ENCODE assay signal across 9 cellular contexts in genomic region chr11:133835258-133836075, GRCh38. TPM values are rescaled to one million over a fixed set of nuclear protein-coding genes. Genes with fewer than 3 reads are reported as not detected.
A peak's percentile ranks its signal among the peaks of the same experiment; 100 is the strongest.
DNase-seq lines count a peak whose midpoint lies in the region; ATAC-seq and TF ChIP-seq lines count a peak whose summit lies in the region.
"Had no signal": no experiment of that assay in that cellular context is flagged by ENCODE, and none has a peak within 500 bp of the region (broad histone marks: within the 10 kb centered on the region; RNA-seq: fewer than 3 reads in every experiment).

No MANE protein-coding gene starts in this region.

- no peaks in the 10 kb centered on the region for H3K27me3 Mint-ChIP-seq in Calu3 (ENCODE audit: unreplicated experiment)
- H3K27me3 Mint-ChIP-seq in activated CD4-positive, alpha-beta memory T cell treated with anti-CD3 and anti-CD28 coated beads, Interleukin-2, amount 10 ng/mL, durations not matched to agents 7 days and 5 days, result no peaks in the 10 kb centered on the region

- H3K4me1 Mint-ChIP-seq in Calu3 (ENCODE audit: low read depth, unreplicated experiment), result no peaks in the 10 kb centered on the region
- H3K4me1 Mint-ChIP-seq in activated CD4-positive, alpha-beta memory T cell treated with anti-CD3 and anti-CD28 coated beads, Interleukin-2, amount 10 ng/mL, durations not matched to agents 7 days and 5 days, result peaks cover 17% of the 10 kb centered on the region

- intact Hi-C loops in Calu3 (cut with micrococcal nuclease; ENCODE audit: unreplicated experiment) (loop anchor here (1.0 kb wide), 2 partner anchors 701 to 757 kb away; no protein-coding TSS in a partner anchor), head of caudate nucleus (cut with DNase I) (no loop called here)

- POLR2A ChIA-PET in activated CD4-positive, alpha-beta memory T cell treated with anti-CD3 and anti-CD28 coated beads, Interleukin-2, amount 10 ng/mL, durations not matched to agents 7 days and 5 days (lab: Charles Lee), result no interaction called here

- no peak overlapping the region for H3K4me3 Mint-ChIP-seq in Calu3 (ENCODE audit: low read depth, unreplicated experiment)
- H3K4me3 Mint-ChIP-seq in activated CD4-positive, alpha-beta memory T cell treated with anti-CD3 and anti-CD28 coated beads, Interleukin-2, amount 10 ng/mL, durations not matched to agents 7 days and 5 days, result no peak overlapping the region
- H3K4me3 Mint-ChIP-seq: stimulated activated naive CD8-positive, alpha-beta T cell treated with anti-CD3 and anti-CD28 coated beads, Interleukin-15, Interleukin-2, amounts not matched to agents 100 ng/mL and 50 ng/mL, for 24 hours had no signal

- BruUV-seq in Calu3 (replicated peaks; lab: Mats Ljungman, UMichigan), result no TSS peak

- peaks cover 9% of the 10 kb centered on the region for H3K36me3 Mint-ChIP-seq in Calu3 (ENCODE audit: insufficient read depth, unreplicated experiment)
- no peaks in the 10 kb centered on the region for H3K36me3 Mint-ChIP-seq in activated CD4-positive, alpha-beta memory T cell treated with anti-CD3 and anti-CD28 coated beads, Interleukin-2, amount 10 ng/mL, durations not matched to agents 7 days and 5 days (ENCODE audit: low read depth)

- TF ChIP-seq CTCF in Calu3 (IDR thresholded peaks at IDR 0.05; ENCODE audit: unreplicated experiment), result peak; percentile 58

- CTCF ChIA-PET in Calu3 (lab: Charles Lee), result interaction anchor here (1.3 to 1.5 kb wide), 2 partner anchors 701 to 757 kb away, joined by 8 to 10 read pairs; no protein-coding TSS in a partner anchor
- CTCF ChIA-PET in activated CD4-positive, alpha-beta memory T cell treated with anti-CD3 and anti-CD28 coated beads, Interleukin-2, amount 10 ng/mL, durations not matched to agents 7 days and 5 days (lab: Charles Lee), result interaction anchor here (0.9 to 2.8 kb wide), 8 partner anchors 12 to 757 kb away, joined by 3 to 52 read pairs (median 4); no protein-coding TSS in a partner anchor

- ATAC-seq in GM18520 (IDR thresholded peaks at IDR 0.05; ENCODE audit: unreplicated experiment) (peak; percentile 91), HG02943 (IDR thresholded peaks at IDR 0.05; ENCODE audit: low read depth, unreplicated experiment) (peak; percentile 70)

- DNase-seq in Calu3 (peak; percentile 52), NCI-H1930 (lab: John Stamatoyannopoulos, UW) (peak; percentile 46 to 71), head of caudate nucleus (peak in 37 of 42 donors; percentile 19 to 87 (median 63)), renal cortical epithelial cell (ENCODE audit: low read depth) (peak; percentile 38), mucosa of gallbladder (ENCODE audit: low spot score) (no peak)
- peak; percentile 66 for DNase-seq in activated CD4-positive, alpha-beta memory T cell treated with anti-CD3 and anti-CD28 coated beads, Interleukin-2, amount 10 ng/mL, durations not matched to agents 7 days and 5 days

- H3K27ac Mint-ChIP-seq in Calu3 (ENCODE audit: unreplicated experiment), result no peak overlapping the region
- H3K27ac Mint-ChIP-seq in activated CD4-positive, alpha-beta memory T cell treated with anti-CD3 and anti-CD28 coated beads, Interleukin-2, amount 10 ng/mL, durations not matched to agents 7 days and 5 days, result no peak overlapping the region
- H3K27ac Mint-ChIP-seq: stimulated activated naive CD8-positive, alpha-beta T cell treated with anti-CD3 and anti-CD28 coated beads, Interleukin-15, Interleukin-2, amounts not matched to agents 100 ng/mL and 50 ng/mL, for 24 hours had no signal

- peaks cover 3% of the 10 kb centered on the region for H3K9me3 Mint-ChIP-seq in Calu3 (ENCODE audit: low read depth, unreplicated experiment)
- H3K9me3 Mint-ChIP-seq in activated CD4-positive, alpha-beta memory T cell treated with anti-CD3 and anti-CD28 coated beads, Interleukin-2, amount 10 ng/mL, durations not matched to agents 7 days and 5 days, result no peaks in the 10 kb centered on the region
- H3K9me3 Mint-ChIP-seq: stimulated activated naive CD8-positive, alpha-beta T cell treated with anti-CD3 and anti-CD28 coated beads, Interleukin-15, Interleukin-2, amounts not matched to agents 100 ng/mL and 50 ng/mL, for 24 hours had no signal

RNA-seq across cellular contexts. Expression of gene SPATA19, which starts 9.8 kb away (rescaled TPM):
- total RNA-seq in Calu3 (2022) (not detected in 2 replicates), renal cortical epithelial cell (not detected in 2 replicates), mucosa of gallbladder (not detected)
- total RNA-seq in activated CD4-positive, alpha-beta memory T cell treated with anti-CD3 and anti-CD28 coated beads, Interleukin-2, amount 10 ng/mL, durations not matched to agents 7 days and 5 days, result not detected
